29 cellular contexts compared by ENCODE assay signal in genomic region chr1:166703141-166703540, GRCh38.
"Had no signal": no experiment of that assay in that cellular context is flagged by ENCODE, and none has a peak within 500 bp of the region (broad histone marks: within the 10 kb centered on the region; RNA-seq: fewer than 3 reads in every experiment).

No MANE protein-coding gene starts in this region.

- H3K4me3 ChIP-seq: left lung, lung, pancreas, prostate gland, skin epidermis, suprapubic skin, thoracic aorta, tibial nerve, uterus had no signal

- H3K4me3 Mint-ChIP-seq: immature natural killer cell; naive thymus-derived CD8-positive, alpha-beta T cell; nephron; neural crest cell; stimulated activated naive B cell treated with anti-CD40 and anti-IgM and Interleukin-4, amounts not matched to agents 10 μg/mL and 1 μg/mL and 100 μg/mL, for 72 hours; type B pancreatic cell had no signal

- H3K36me3 Mint-ChIP-seq: immature natural killer cell; stimulated activated naive B cell treated with anti-CD40 and anti-IgM and Interleukin-4, amounts not matched to agents 10 μg/mL and 1 μg/mL and 100 μg/mL, for 72 hours; type B pancreatic cell had no signal

- H3K4me1 ChIP-seq: left lung, pancreas, prostate gland, suprapubic skin, uterus had no signal

- H3K27me3 ChIP-seq: left lung, pancreas, suprapubic skin, tibial nerve, uterus had no signal

- H3K27ac Mint-ChIP-seq: immature natural killer cell; naive thymus-derived CD8-positive, alpha-beta T cell; nephron; stimulated activated naive B cell treated with anti-CD40 and anti-IgM and Interleukin-4, amounts not matched to agents 10 μg/mL and 1 μg/mL and 100 μg/mL, for 72 hours; type B pancreatic cell had no signal

- ATAC-seq: left colon; left lung; naive thymus-derived CD8-positive, alpha-beta T cell; pancreas; right cardiac atrium; sciatic nerve; stimulated activated naive B cell treated with anti-CD40 and anti-IgM and Interleukin-4, amounts not matched to agents 10 μg/mL and 1 μg/mL and 100 μg/mL, for 72 hours; stimulated activated naive CD8-positive, alpha-beta T cell treated with anti-CD3 and anti-CD28 coated beads, Interleukin-15, Interleukin-2, amounts not matched to agents 100 U/mL and 50 U/mL, for 24 hours had no signal

- FAIRE-seq: islet of Langerhans, kidney, pancreas had no signal

- H3K36me3 ChIP-seq: left lung, pancreas, prostate gland, suprapubic skin, thoracic aorta, tibial nerve, uterus had no signal

- H3K9me3 Mint-ChIP-seq: neural crest cell, type B pancreatic cell had no signal

- H3K9me3 ChIP-seq: left lung, pancreas, prostate gland, suprapubic skin, thoracic aorta, uterus had no signal

- H3K4me1 Mint-ChIP-seq: immature natural killer cell; nephron; neural crest cell; stimulated activated naive B cell treated with anti-CD40 and anti-IgM and Interleukin-4, amounts not matched to agents 10 μg/mL and 1 μg/mL and 100 μg/mL, for 72 hours had no signal

- DNase-seq: hypothalamus; immature natural killer cell; kidney; left colon; left lung; naive thymus-derived CD8-positive, alpha-beta T cell; nucleus accumbens; pancreas; posterior cingulate gyrus; retina; stimulated activated CD4-positive, alpha-beta T cell treated with anti-CD3 and anti-CD28 coated beads, Interleukin-12 subunit alpha, Interleukin-12 subunit beta, amount 100 ng/mL, for 4 hours; stimulated activated CD4-positive, alpha-beta T cell treated with anti-CD3 and anti-CD28 coated beads, Interleukin-15, amount 100 ng/mL, for 24 hours; stimulated activated CD4-positive, alpha-beta T cell treated with anti-CD3 and anti-CD28 coated beads, Interleukin-2, amount 100 ng/mL, for 24 hours; stimulated activated CD4-positive, alpha-beta T cell treated with anti-CD3 and anti-CD28 coated beads, Interleukin-4, amount 100 ng/mL, for 1 hour; stimulated activated naive B cell treated with anti-CD40 and anti-IgM and Interleukin-4, amounts not matched to agents 10 μg/mL and 1 μg/mL and 100 μg/mL, for 72 hours; stimulated activated naive CD8-positive, alpha-beta T cell treated with anti-CD3 and anti-CD28 coated beads, Interleukin-15, Interleukin-2, amounts not matched to agents 100 U/mL and 50 U/mL, for 24 hours; uterus had no signal

- H3K27ac ChIP-seq: left lung, pancreas, prostate gland, skin epidermis, suprapubic skin, thoracic aorta, tibial nerve, uterus had no signal
